ENCODE assay signal across 8 cellular contexts in the genomic region with DNA sequence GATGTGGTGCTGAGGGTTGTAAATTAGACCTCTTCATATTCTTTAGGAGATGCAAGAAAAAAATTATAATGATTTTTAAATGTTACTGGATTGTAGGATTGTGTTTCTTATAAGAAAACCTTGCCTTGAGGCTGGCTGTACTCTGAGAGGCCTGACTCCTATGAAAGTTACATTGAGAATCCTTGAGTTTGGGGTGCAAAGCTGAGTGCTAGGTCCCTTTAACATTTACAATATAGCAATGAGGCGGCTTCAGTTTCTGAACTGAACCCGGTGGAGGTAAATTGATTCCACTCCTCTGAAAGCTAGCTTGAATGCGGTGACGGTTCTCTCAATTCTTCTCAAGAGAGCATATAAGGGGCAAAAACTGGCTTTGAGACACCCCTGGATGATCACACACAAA. TPM values are rescaled to one million over a fixed set of nuclear protein-coding genes. Genes with fewer than 3 reads are reported as not detected.
"Had no signal": no experiment of that assay in that cellular context is flagged by ENCODE, and none has a peak within 500 bp of the region (broad histone marks: within the 10 kb centered on the region; RNA-seq: fewer than 3 reads in every experiment).

Gene TMPRSS7, plus strand, starts transcription at position 301 of the 400 bp plus-strand sequence. CDS start 110 bp downstream, outside the sequence.

- H3K27ac Mint-ChIP-seq: HFFc6 had no signal

- DNase-seq: GOT3, H7, HFFc6 had no signal

- H3K9me3 ChIP-seq: HAP-1 had no signal

- ATAC-seq: HCT116 had no signal

- H3K4me3 Mint-ChIP-seq: HFFc6 had no signal

- FAIRE-seq: HTR-8/SVneo had no signal

- H3K36me3 ChIP-seq: HAP-1 had no signal

- H3K4me1 ChIP-seq: HAP-1 had no signal

- H3K4me3 ChIP-seq: HAP-1 had no signal

RNA-seq across cellular contexts. Expression of gene TMPRSS7, which starts in this region (rescaled TPM):
- total RNA-seq: H7, HT-29, IMR-90 had no signal
